In genomic region chr1:214281030-214281901, GRCh38 we compare ENCODE assay signal across 8 cellular contexts. TPM values are rescaled to one million over a fixed set of nuclear protein-coding genes. Genes with fewer than 3 reads are reported as not detected.
A peak's percentile ranks its signal among the peaks of the same experiment; 100 is the strongest.
DNase-seq lines count a peak whose midpoint lies in the region; ATAC-seq and TF ChIP-seq lines count a peak whose summit lies in the region.

Gene SMYD2, plus strand, starts transcription at chr1:214281159. Its CDS starts 96 bp downstream, at chr1:214281255.

- TF ChIP-seq CTCF in GM12865 (IDR thresholded peaks at IDR 0.05; ENCODE audit: insufficient read depth, low read depth, low read length, missing control alignments) = no peak

- CTCF ChIA-PET in HEK293T (lab: Yijun Ruan, JAX) = interaction anchor here (1.0 kb wide), 1 partner anchor 9 kb away, joined by 3 read pairs; no protein-coding TSS in a partner anchor

- no peaks in the 10 kb centered on the region for H3K27me3 Mint-ChIP-seq in T-helper 17 cell

- no peaks in the 10 kb centered on the region for H3K36me3 ChIP-seq in aorta (ENCODE audit: control insufficient read depth in 1 of 2, insufficient read depth in 2 of 2, low read length in 1 of 2)

- intact Hi-C loops in aorta (cut with DNase I) = no loop called here

- H3K4me1 Mint-ChIP-seq in T-helper 17 cell = peaks cover 31% of the 10 kb centered on the region

- ATAC-seq in T-helper 17 cell (peak; percentile 84), aorta (ENCODE audit: low FRiP score) (peak; percentile 83)

- no peaks in the 10 kb centered on the region for H3K36me3 Mint-ChIP-seq in T-helper 17 cell (ENCODE audit: low read depth)

- H3K27ac Mint-ChIP-seq in T-helper 17 cell = peak within 1 kb of the TSS; percentile 27

- H3K4me1 ChIP-seq in aorta (ENCODE audit: control insufficient read depth in 1 of 2, insufficient read depth in 2 of 2, low read length in 2 of 2) = peaks cover 0 to 2% of the 10 kb centered on the region in 2 donors

- WGBS in aorta, 2 donors = 1% methylated on average over 56 to 98 of the region's 98 CpGs

- H3K27me3 ChIP-seq in aorta (ENCODE audit: control insufficient read depth in 1 of 2, insufficient read depth in 2 of 2, low read length in 1 of 2) = no peaks in the 10 kb centered on the region

- H3K4me3 ChIP-seq in GM12865 (ENCODE audit: low read depth, low read length) (peak within 1 kb of the TSS; percentile 92), aorta (ENCODE audit: low read length in 2 of 2) (peak within 1 kb of the TSS; percentile 62 to 98)

- DNase-seq in GM12865 (ENCODE audit: low read depth) = peak; percentile 79
- peak; percentile 83 for DNase-seq in HEK293T (ENCODE audit: extremely low spot score)
- peak; percentile 74 for DNase-seq in NAMALWA (ENCODE audit: low spot score)
- peak; percentile 37 to 66 (median 63) for DNase-seq in T-helper 17 cell
- peak in 50 of 58 donors; percentile 10 to 78 (median 50) for DNase-seq in anterior cingulate cortex (lab: John Stamatoyannopoulos, UW)
- peak; percentile 58 for DNase-seq in hepatic stellate cell (ENCODE audit: low spot score)
- DNase-seq in renal cortical epithelial cell (ENCODE audit: low read depth) = peak; percentile 23
- peak; percentile 76 to 89 for DNase-seq in aorta

- H3K27ac ChIP-seq in aorta (ENCODE audit: low read depth in 1 of 2, low read length in 2 of 2) = peak within 1 kb of the TSS in 1 of 2 donors; percentile 77

- H3K9me3 ChIP-seq in T-helper 17 cell (ENCODE audit: control insufficient read depth, low read length, poor library complexity, severe bottlenecking) (no peaks in the 10 kb centered on the region), aorta (ENCODE audit: control insufficient read depth, low read length) (no peaks in the 10 kb centered on the region)

- POLR2A ChIA-PET in HEK293T (lab: Yijun Ruan, JAX) = interaction anchor here (0.8 to 1.9 kb wide), 3 partner anchors 9 to 15 kb away, joined by 3 to 5 read pairs (median 3); no protein-coding TSS in a partner anchor

- peak within 1 kb of the TSS; percentile 95 for H3K4me3 Mint-ChIP-seq in T-helper 17 cell

TF ChIP-seq in HEK293T, 16 proteins besides CTCF, POLR2A, EP300 and RAD21:
- TF ChIP-seq ELF4 (IDR thresholded peaks at IDR 0.05) (no peak), L3MBTL2 (conservative IDR thresholded peaks at IDR 0.05) (peak; percentile 87; the same call in 1 of the 2 replicates), FOXM1 (IDR thresholded peaks at IDR 0.05; ENCODE audit: borderline replicate concordance) (no peak)
TF ChIP-seq in HEK293T: peak in this region for 1.

RNA-seq across cellular contexts. Expression of gene SMYD2, which starts in this region (rescaled TPM):
- total RNA-seq in T-helper 17 cell (10 to 100 TPM; 27.1 to 33.2 TPM), renal cortical epithelial cell (64.8 and 135 TPM in 2 replicates), aorta (10 to 100 TPM; 12.0 to 13.7 TPM)
- 10 to 100 TPM; 11.9 to 18.3 TPM for polyA plus RNA-seq in aorta

Comparison
In these comparisons a context has a peak if more than half of its experiments do, and no peak if none do; other contexts are left out.
1. DNase-seq: peak in every context shown above with its lines; median percentile 83 in HEK293T; 82 in aorta; 79 in GM12865; 74 in NAMALWA; 63 in T-helper 17 cell; 58 in hepatic stellate cell; 50 in anterior cingulate cortex; 23 in renal cortical epithelial cell.